ENCODE assay signal across 32 cellular contexts in the genomic region with DNA sequence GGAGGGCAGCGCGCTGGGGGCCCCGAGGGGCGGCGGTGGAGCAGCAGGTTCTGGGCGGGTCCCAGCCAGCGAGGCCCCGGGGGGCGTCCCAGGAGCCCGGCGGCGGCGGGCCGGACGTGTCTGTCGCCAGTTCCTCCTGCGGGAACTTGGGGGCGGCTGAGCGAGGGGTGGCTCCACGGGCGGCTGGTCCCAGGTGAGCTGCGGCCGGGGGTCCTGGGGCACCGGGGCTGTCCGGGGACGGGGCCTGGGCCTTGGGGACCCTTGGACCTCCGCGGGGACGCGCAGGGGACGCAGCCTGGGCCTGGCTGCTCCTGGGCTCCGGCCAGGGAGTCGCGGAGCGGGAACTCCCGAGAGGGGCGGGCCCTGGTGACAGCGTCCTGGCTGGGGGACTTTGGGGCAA.
"Had no signal": no experiment of that assay in that cellular context is flagged by ENCODE, and none has a peak within 500 bp of the region (broad histone marks: within the 10 kb centered on the region; RNA-seq: fewer than 3 reads in every experiment).

No MANE protein-coding gene starts in this region.

- H3K9me3 ChIP-seq: adrenal gland, body of pancreas had no signal

- H3K4me1 ChIP-seq: adrenal gland, body of pancreas, breast epithelium had no signal

- H3K36me3 ChIP-seq: adrenal gland, brain microvascular endothelial cell, breast epithelium had no signal

- H3K27me3 ChIP-seq: body of pancreas, brain microvascular endothelial cell had no signal

- H3K4me3 ChIP-seq: adrenal gland, body of pancreas, breast epithelium had no signal

- ATAC-seq: activated CD8-positive, alpha-beta T cell treated with anti-CD3 and anti-CD28 coated beads for 36 hours; activated naive CD4-positive, alpha-beta T cell treated with anti-CD3 and anti-CD28 coated beads, Interleukin-2, amount 50 U/mL, for 72 hours; activated T-cell treated with anti-CD3 and anti-CD28 coated beads, Interleukin-2, amount 50 U/mL, for 4 hours; activated T-cell treated with anti-CD3 and anti-CD28 coated beads, Interleukin-2, amount 50 U/mL, for 72 hours; activated T-helper 17 cell treated with anti-CD3 and anti-CD28 coated beads, Interleukin-2, amount 50 U/mL, for 72 hours; body of pancreas had no signal

- DNase-seq: activated B cell treated with CpG ODN at 0.5 μM for 24 hours; activated CD4-positive, alpha-beta memory T cell treated with anti-CD3 and anti-CD28 coated beads for 36 hours; activated CD4-positive, alpha-beta T cell treated with anti-CD3 and anti-CD28 coated beads for 4 hours; activated CD4-positive, alpha-beta T cell treated with anti-CD3 and anti-CD28 coated beads, Interleukin-2, amount 10 ng/mL, durations not matched to agents 24 days and 14 days; activated CD4-positive, alpha-beta T cell treated with anti-CD3 and anti-CD28 coated beads, Interleukin-2, amount 50 U/mL, for 1 hour; activated CD4-positive, alpha-beta T cell treated with anti-CD3 and anti-CD28 coated beads, Interleukin-2, amount 50 U/mL, for 4 hours; activated CD4-positive, CD25-positive, alpha-beta regulatory T cell treated with anti-CD3 and anti-CD28 coated beads, Interleukin-2, amount 50 U/mL, for 72 hours; activated CD8-positive, alpha-beta memory T cell treated with anti-CD3 and anti-CD28 coated beads, Interleukin-2, amount 50 U/mL, for 4 hours; activated CD8-positive, alpha-beta T cell treated with anti-CD3 and anti-CD28 coated beads for 36 hours; activated effector memory CD4-positive, alpha-beta T cell treated with anti-CD3 and anti-CD28 coated beads, Interleukin-2, amount 50 U/mL, for 16 hours; activated gamma-delta T cell treated with Interleukin-2 at 50 U/mL for 16 hours; activated naive CD4-positive, alpha-beta T cell; activated naive CD4-positive, alpha-beta T cell treated with anti-CD3 and anti-CD28 coated beads for 36 hours; activated naive CD4-positive, alpha-beta T cell treated with anti-CD3 and anti-CD28 coated beads, Interleukin-2, amount 50 U/mL, for 16 hours; activated naive CD8-positive, alpha-beta T cell treated with anti-CD3 and anti-CD28 coated beads for 36 hours; activated T-cell treated with anti-CD3 and anti-CD28 coated beads for 4 hours; activated T-cell treated with anti-CD3 and anti-CD28 coated beads, Interleukin-2, amount 50 U/mL, for 1 hour; activated T-cell treated with anti-CD3 and anti-CD28 coated beads, Interleukin-2, amount 50 U/mL, for 4 hours; activated T-cell treated with anti-CD3 and anti-CD28 coated beads, Interleukin-2, amount 50 U/mL, for 72 hours; adrenal gland; amniotic stem cell; aorta; body of pancreas; brain microvascular endothelial cell; central memory CD4-positive, alpha-beta T cell; T-helper 1 cell; T-helper 2 cell; T-helper 9 cell had no signal

- H3K27ac ChIP-seq: adrenal gland, body of pancreas, brain microvascular endothelial cell, breast epithelium, VCaP had no signal
